ENCODE assay signal across 11 cellular contexts in genomic region chr21:17931080-17931479, GRCh38.
DNase-seq lines count a peak whose midpoint lies in the region; ATAC-seq lines count a peak whose summit lies in the region.
"Had no signal": no experiment of that assay in that cellular context is flagged by ENCODE, and none has a peak within 500 bp of the region (broad histone marks: within the 10 kb centered on the region; RNA-seq: fewer than 3 reads in every experiment).

No MANE protein-coding gene starts in this region.

- WGBS in neuronal stem cell (ENCODE audit: extremely low coverage in 2 of 2, insufficient read length in 2 of 2, insufficient replicate concordance in 1 of 2), 2 donors, result no CpG with 5 or more reads among the region's 4 CpGs

- H3K4me3 Mint-ChIP-seq in activated CD4-positive, alpha-beta memory T cell treated with anti-CD3 and anti-CD28 coated beads for 36 hours, result peak overlapping the region; percentile 31
- no peak overlapping the region for H3K4me3 Mint-ChIP-seq in activated CD4-positive, alpha-beta memory T cell treated with anti-CD3 and anti-CD28 coated beads, Interleukin-2, amount 10 ng/mL, durations not matched to agents 7 days and 5 days
- H3K4me3 Mint-ChIP-seq in activated naive CD8-positive, alpha-beta T cell treated with anti-CD3 and anti-CD28 coated beads for 36 hours, result no peak overlapping the region
- H3K4me3 Mint-ChIP-seq: activated T-helper 1 cell treated with anti-CD3 and anti-CD28 coated beads, Interleukin-12 subunit alpha, Interleukin-12 subunit beta, Interleukin-2, Interleukin-4 antibody, amounts not matched to agents 30 ng/mL and 10 ng/mL and 1 ng/mL, durations not matched to agents 14 hours and 24 hours and 36 hours had no signal

- no peak overlapping the region for H3K4ac ChIP-seq in neuronal stem cell (ENCODE audit: low read length)

- H3K18ac ChIP-seq in neuronal stem cell (ENCODE audit: low read length), result no peak overlapping the region

- no peak overlapping the region for H2BK120ac ChIP-seq in neuronal stem cell (ENCODE audit: low read depth, low read length)

- H3K27ac ChIP-seq in neuronal stem cell (replicated peaks; ENCODE audit: low read length), result no peak overlapping the region
- H3K27ac ChIP-seq: BLaER1 treated with 17β-estradiol and CSF1 and Interleukin-3, amounts not matched to agents 10 nM and 100 nM had no signal

- peaks cover 0 to 9% of the 10 kb centered on the region in 2 donors for H3K4me1 ChIP-seq in neuronal stem cell (ENCODE audit: control insufficient read depth in 2 of 2, insufficient read depth in 1 of 2, low read depth in 1 of 2, low read length in 2 of 2)
- H3K4me1 ChIP-seq: BLaER1 treated with 17β-estradiol and CSF1 and Interleukin-3, amounts not matched to agents 10 nM and 100 nM had no signal

- intact Hi-C loops in activated CD4-positive, alpha-beta memory T cell treated with anti-CD3 and anti-CD28 coated beads for 36 hours (cut with micrococcal nuclease), result no loop called here

- no peak overlapping the region for H2AK5ac ChIP-seq in neuronal stem cell (ENCODE audit: low read depth, low read length)

- no peak overlapping the region for H3K4me2 ChIP-seq in neuronal stem cell (ENCODE audit: insufficient read depth, low read length, poor library complexity, severe bottlenecking)
- H3K4me2 ChIP-seq: BLaER1 treated with 17β-estradiol and CSF1 and Interleukin-3, amounts not matched to agents 10 nM and 100 nM had no signal

- no peak overlapping the region for H2BK15ac ChIP-seq in neuronal stem cell (ENCODE audit: low read length)

- H3K36me3 ChIP-seq in neuronal stem cell (replicated peaks in 1 of 2; ENCODE audit: control insufficient read depth in 2 of 2, insufficient read depth in 2 of 2, low read length in 2 of 2), result no peaks in the 10 kb centered on the region
- H3K36me3 ChIP-seq: BLaER1 treated with 17β-estradiol and CSF1 and Interleukin-3, amounts not matched to agents 10 nM and 100 nM had no signal

- H4K8ac ChIP-seq in neuronal stem cell (ENCODE audit: low read depth, low read length), result no peak overlapping the region

- H3K4me3 ChIP-seq in neuronal stem cell (ENCODE audit: low read length in 2 of 2), result peak overlapping the region in 1 of 2 donors; percentile 39
- H3K4me3 ChIP-seq: BLaER1 treated with 17β-estradiol and CSF1 and Interleukin-3, amounts not matched to agents 10 nM and 100 nM had no signal

- H3K79me1 ChIP-seq in neuronal stem cell (ENCODE audit: low read depth, low read length), result no peaks in the 10 kb centered on the region

- peak; percentile 45 for ATAC-seq in HG02678 (IDR thresholded peaks at IDR 0.05; ENCODE audit: unreplicated experiment)
- no peak for ATAC-seq in GM19324 (IDR thresholded peaks at IDR 0.05; ENCODE audit: low FRiP score, unreplicated experiment)

- no peak overlapping the region for H2BK5ac ChIP-seq in neuronal stem cell (ENCODE audit: low read length)

- peaks cover 2% of the 10 kb centered on the region for H3K27me3 Mint-ChIP-seq in activated CD4-positive, alpha-beta memory T cell treated with anti-CD3 and anti-CD28 coated beads for 36 hours
- peaks cover 4% of the 10 kb centered on the region for H3K27me3 Mint-ChIP-seq in activated CD4-positive, alpha-beta memory T cell treated with anti-CD3 and anti-CD28 coated beads, Interleukin-2, amount 10 ng/mL, durations not matched to agents 7 days and 5 days
- no peaks in the 10 kb centered on the region for H3K27me3 Mint-ChIP-seq in activated naive CD8-positive, alpha-beta T cell treated with anti-CD3 and anti-CD28 coated beads for 36 hours

- H2AFZ ChIP-seq in neuronal stem cell (ENCODE audit: low read length), result peak overlapping the region; percentile 85

- H3K9ac ChIP-seq in neuronal stem cell (ENCODE audit: low read depth, low read length, poor library complexity), result no peak overlapping the region
- H3K9ac ChIP-seq: BLaER1 treated with 17β-estradiol and CSF1 and Interleukin-3, amounts not matched to agents 10 nM and 100 nM had no signal

- no peaks in the 10 kb centered on the region for H3K27me3 ChIP-seq in neuronal stem cell (ENCODE audit: control insufficient read depth in 3 of 3, insufficient read depth in 3 of 3, low read depth in 1 of 3, low read length in 3 of 3)
- H3K27me3 ChIP-seq: BLaER1 treated with 17β-estradiol and CSF1 and Interleukin-3, amounts not matched to agents 10 nM and 100 nM had no signal

- H3K4me1 Mint-ChIP-seq in activated CD4-positive, alpha-beta memory T cell treated with anti-CD3 and anti-CD28 coated beads for 36 hours (ENCODE audit: low read depth), result no peaks in the 10 kb centered on the region
- no peaks in the 10 kb centered on the region for H3K4me1 Mint-ChIP-seq in activated CD4-positive, alpha-beta memory T cell treated with anti-CD3 and anti-CD28 coated beads, Interleukin-2, amount 10 ng/mL, durations not matched to agents 7 days and 5 days
- H3K4me1 Mint-ChIP-seq in activated naive CD8-positive, alpha-beta T cell treated with anti-CD3 and anti-CD28 coated beads for 36 hours, result no peaks in the 10 kb centered on the region

- H3K27ac Mint-ChIP-seq in activated CD4-positive, alpha-beta memory T cell treated with anti-CD3 and anti-CD28 coated beads for 36 hours, result no peak overlapping the region
- H3K27ac Mint-ChIP-seq in activated CD4-positive, alpha-beta memory T cell treated with anti-CD3 and anti-CD28 coated beads, Interleukin-2, amount 10 ng/mL, durations not matched to agents 7 days and 5 days, result no peak overlapping the region
- H3K27ac Mint-ChIP-seq in activated naive CD8-positive, alpha-beta T cell treated with anti-CD3 and anti-CD28 coated beads for 36 hours, result no peak overlapping the region
- H3K27ac Mint-ChIP-seq: activated T-helper 1 cell treated with anti-CD3 and anti-CD28 coated beads, Interleukin-12 subunit alpha, Interleukin-12 subunit beta, Interleukin-2, Interleukin-4 antibody, amounts not matched to agents 30 ng/mL and 10 ng/mL and 1 ng/mL, durations not matched to agents 14 hours and 24 hours and 36 hours had no signal

- in situ Hi-C loops in SK-MEL-5 (cut with HindIII; ENCODE audit: low pct_unique_long_range_greater_than_20kb, low sequenced_read_pairs), result no loop called here

- CTCF ChIA-PET in activated CD4-positive, alpha-beta memory T cell treated with anti-CD3 and anti-CD28 coated beads for 36 hours (lab: Charles Lee), result interaction anchor here (0.8 to 1.4 kb wide), 8 partner anchors 9 to 257 kb away, joined by 3 to 10 read pairs (median 4); no protein-coding TSS in a partner anchor
- CTCF ChIA-PET in activated CD4-positive, alpha-beta memory T cell treated with anti-CD3 and anti-CD28 coated beads, Interleukin-2, amount 10 ng/mL, durations not matched to agents 7 days and 5 days (lab: Charles Lee), result interaction anchor here (0.8 to 1.3 kb wide), 4 partner anchors 8 to 253 kb away, joined by 3 to 6 read pairs (median 4); no protein-coding TSS in a partner anchor

- POLR2A ChIA-PET in activated CD4-positive, alpha-beta memory T cell treated with anti-CD3 and anti-CD28 coated beads for 36 hours (lab: Charles Lee), result no interaction called here
- POLR2A ChIA-PET in activated CD4-positive, alpha-beta memory T cell treated with anti-CD3 and anti-CD28 coated beads, Interleukin-2, amount 10 ng/mL, durations not matched to agents 7 days and 5 days (lab: Charles Lee), result no interaction called here

- no peaks in the 10 kb centered on the region for H3K9me3 ChIP-seq in neuronal stem cell (replicated peaks in 1 of 2; ENCODE audit: control insufficient read depth in 2 of 2, insufficient read depth in 1 of 2, low read depth in 1 of 2, low read length in 2 of 2)

- DNase-seq in activated CD4-positive, alpha-beta memory T cell treated with anti-CD3 and anti-CD28 coated beads for 36 hours, result no peak
- DNase-seq in activated CD4-positive, alpha-beta memory T cell treated with anti-CD3 and anti-CD28 coated beads, Interleukin-2, amount 10 ng/mL, durations not matched to agents 7 days and 5 days, result no peak
- DNase-seq in SK-MEL-5 (ENCODE audit: low read depth, low spot score) (peak; percentile 41), neuronal stem cell (ENCODE audit: low spot score) (no peak)
- no peak for DNase-seq in stimulated activated naive CD4-positive, alpha-beta T cell treated with Interleukin-2 at 50 U/mL for 16 hours (lab: John Stamatoyannopoulos, UW)
- no peak for DNase-seq in activated naive CD8-positive, alpha-beta T cell treated with anti-CD3 and anti-CD28 coated beads for 36 hours
- DNase-seq: occipital lobe had no signal

- H3K23ac ChIP-seq in neuronal stem cell (ENCODE audit: low read depth, low read length, poor library complexity), result no peak overlapping the region

- no peaks in the 10 kb centered on the region for H3K36me3 Mint-ChIP-seq in activated CD4-positive, alpha-beta memory T cell treated with anti-CD3 and anti-CD28 coated beads for 36 hours
- H3K36me3 Mint-ChIP-seq in activated CD4-positive, alpha-beta memory T cell treated with anti-CD3 and anti-CD28 coated beads, Interleukin-2, amount 10 ng/mL, durations not matched to agents 7 days and 5 days (ENCODE audit: low read depth), result no peaks in the 10 kb centered on the region
- H3K36me3 Mint-ChIP-seq in activated naive CD8-positive, alpha-beta T cell treated with anti-CD3 and anti-CD28 coated beads for 36 hours, result no peaks in the 10 kb centered on the region

- no peaks in the 10 kb centered on the region for H3K9me3 Mint-ChIP-seq in activated CD4-positive, alpha-beta memory T cell treated with anti-CD3 and anti-CD28 coated beads for 36 hours
- no peaks in the 10 kb centered on the region for H3K9me3 Mint-ChIP-seq in activated CD4-positive, alpha-beta memory T cell treated with anti-CD3 and anti-CD28 coated beads, Interleukin-2, amount 10 ng/mL, durations not matched to agents 7 days and 5 days
- H3K9me3 Mint-ChIP-seq in activated naive CD8-positive, alpha-beta T cell treated with anti-CD3 and anti-CD28 coated beads for 36 hours, result peaks cover 2% of the 10 kb centered on the region
- H3K9me3 Mint-ChIP-seq: activated T-helper 1 cell treated with anti-CD3 and anti-CD28 coated beads, Interleukin-12 subunit alpha, Interleukin-12 subunit beta, Interleukin-2, Interleukin-4 antibody, amounts not matched to agents 30 ng/mL and 10 ng/mL and 1 ng/mL, durations not matched to agents 14 hours and 24 hours and 36 hours had no signal

- H4K91ac ChIP-seq in neuronal stem cell (ENCODE audit: low read depth, low read length, poor library complexity), result no peak overlapping the region

- no peak overlapping the region for H2BK12ac ChIP-seq in neuronal stem cell (ENCODE audit: low read length)

- H3K14ac ChIP-seq in neuronal stem cell (ENCODE audit: low read length), result no peak overlapping the region
